ENCODE assay signal across 31 cellular contexts in genomic region chr1:234297668-234298067, GRCh38.
"Had no signal": no experiment of that assay in that cellular context is flagged by ENCODE, and none has a peak within 500 bp of the region (broad histone marks: within the 10 kb centered on the region; RNA-seq: fewer than 3 reads in every experiment).

No MANE protein-coding gene starts in this region.

- H3K4me3 Mint-ChIP-seq: activated CD4-positive, alpha-beta T cell treated with anti-CD3 and anti-CD28 coated beads, Interleukin-2, amount 10 ng/mL, durations not matched to agents 7 days and 5 days; activated CD8-positive, alpha-beta T cell treated with anti-CD3 and anti-CD28 coated beads for 36 hours; activated naive CD4-positive, alpha-beta T cell treated with anti-CD3 and anti-CD28 coated beads for 36 hours; activated naive CD4-positive, alpha-beta T cell treated with anti-CD3 and anti-CD28 coated beads, Interleukin-2, amount 50 U/mL, for 24 hours; activated naive CD8-positive, alpha-beta T cell treated with anti-CD3 and anti-CD28 coated beads, Interleukin-2, amount 10 ng/mL, durations not matched to agents 7 days and 5 days; activated T-cell treated with anti-CD3 and anti-CD28 coated beads, Interleukin-2, amount 50 U/mL, for 4 hours; central memory CD8-positive, alpha-beta T cell; dendritic cell treated with granulocyte-macrophage colony-stimulating factor and Interleukin-4, amounts not matched to agents 40 ng/mL and 50 ng/mL, for 4 days; endodermal cell; T-helper 17 cell; T-helper 2 cell treated with Interferon-gamma antibody and Interleukin-4, amounts not matched to agents 5 μg/mL and 100 μg/mL, for 36 hours had no signal

- H3K9me3 Mint-ChIP-seq: activated CD8-positive, alpha-beta T cell treated with anti-CD3 and anti-CD28 coated beads for 36 hours; activated naive CD4-positive, alpha-beta T cell treated with anti-CD3 and anti-CD28 coated beads for 36 hours; activated naive CD4-positive, alpha-beta T cell treated with anti-CD3 and anti-CD28 coated beads, Interleukin-2, amount 50 U/mL, for 24 hours; activated T-helper 2 cell treated with anti-CD3 and anti-CD28 coated beads, Interferon-gamma antibody, Interleukin-2, Interleukin-4, amounts not matched to agents 10 μg/mL and 5 μg/mL and 100 μg/mL, durations not matched to agents 14 hours and 24 hours and 36 hours; central memory CD8-positive, alpha-beta T cell; dendritic cell treated with granulocyte-macrophage colony-stimulating factor and Interleukin-4, amounts not matched to agents 40 ng/mL and 50 ng/mL, for 4 days; T-helper 2 cell treated with Interferon-gamma antibody and Interleukin-4, amounts not matched to agents 5 μg/mL and 100 μg/mL, for 36 hours had no signal

- H3K4me1 Mint-ChIP-seq: activated CD4-positive, alpha-beta T cell treated with anti-CD3 and anti-CD28 coated beads, Interleukin-2, amount 10 ng/mL, durations not matched to agents 7 days and 5 days; activated naive CD4-positive, alpha-beta T cell treated with anti-CD3 and anti-CD28 coated beads, Interleukin-2, amount 50 U/mL, for 24 hours; activated naive CD8-positive, alpha-beta T cell treated with anti-CD3 and anti-CD28 coated beads, Interleukin-2, amount 10 ng/mL, durations not matched to agents 7 days and 5 days; central memory CD8-positive, alpha-beta T cell; T-helper 17 cell had no signal

- ATAC-seq: activated CD8-positive, alpha-beta T cell treated with anti-CD3 and anti-CD28 coated beads for 36 hours; activated T-cell treated with anti-CD3 and anti-CD28 coated beads, Interleukin-2, amount 50 U/mL, for 4 hours; esophagus mucosa; T-helper 17 cell had no signal

- DNase-seq: activated CD4-positive, alpha-beta T cell treated with anti-CD3 and anti-CD28 coated beads for 4 hours; activated CD4-positive, alpha-beta T cell treated with anti-CD3 and anti-CD28 coated beads, Interleukin-2, amount 10 ng/mL, durations not matched to agents 7 days and 5 days; activated CD4-positive, alpha-beta T cell treated with anti-CD3 and anti-CD28 coated beads, Interleukin-2, amount 50 U/mL, for 48 hours; activated CD4-positive, CD25-positive, alpha-beta regulatory T cell; activated CD4-positive, CD25-positive, alpha-beta regulatory T cell treated with anti-CD3 and anti-CD28 coated beads, Interleukin-2, amount 50 U/mL, for 72 hours; activated CD8-positive, alpha-beta memory T cell treated with anti-CD3 and anti-CD28 coated beads for 24 hours; activated CD8-positive, alpha-beta T cell treated with anti-CD3 and anti-CD28 coated beads for 36 hours; activated effector memory CD4-positive, alpha-beta T cell treated with anti-CD3 and anti-CD28 coated beads, Interleukin-2, amount 50 U/mL, for 16 hours; activated naive CD4-positive, alpha-beta T cell treated with anti-CD3 and anti-CD28 coated beads for 36 hours; activated naive CD8-positive, alpha-beta T cell treated with anti-CD3 and anti-CD28 coated beads, Interleukin-2, amount 10 ng/mL, durations not matched to agents 7 days and 5 days; activated T-cell treated with anti-CD3 and anti-CD28 coated beads, Interleukin-2, amount 50 U/mL, for 4 hours; amniotic stem cell; anterior cingulate cortex; brain microvascular endothelial cell; dorsolateral prefrontal cortex; effector memory CD4-positive, alpha-beta T cell; endodermal cell; foreskin fibroblast; head of caudate nucleus; T-helper 1 cell; T-helper 17 cell; T1000 had no signal

- H3K27me3 Mint-ChIP-seq: activated naive CD4-positive, alpha-beta T cell treated with anti-CD3 and anti-CD28 coated beads, Interleukin-2, amount 50 U/mL, for 24 hours had no signal

- H3K36me3 Mint-ChIP-seq: activated naive CD4-positive, alpha-beta T cell treated with anti-CD3 and anti-CD28 coated beads, Interleukin-2, amount 50 U/mL, for 24 hours had no signal

- H3K27ac Mint-ChIP-seq: activated CD4-positive, alpha-beta T cell treated with anti-CD3 and anti-CD28 coated beads, Interleukin-2, amount 10 ng/mL, durations not matched to agents 7 days and 5 days; activated CD8-positive, alpha-beta T cell treated with anti-CD3 and anti-CD28 coated beads for 36 hours; activated naive CD4-positive, alpha-beta T cell treated with anti-CD3 and anti-CD28 coated beads for 36 hours; activated naive CD4-positive, alpha-beta T cell treated with anti-CD3 and anti-CD28 coated beads, Interleukin-2, amount 50 U/mL, for 24 hours; activated naive CD8-positive, alpha-beta T cell treated with anti-CD3 and anti-CD28 coated beads, Interleukin-2, amount 10 ng/mL, durations not matched to agents 7 days and 5 days; activated T-helper 2 cell treated with anti-CD3 and anti-CD28 coated beads, Interferon-gamma antibody, Interleukin-2, Interleukin-4, amounts not matched to agents 10 μg/mL and 5 μg/mL and 100 μg/mL, durations not matched to agents 14 hours and 24 hours and 36 hours; dendritic cell treated with granulocyte-macrophage colony-stimulating factor and Interleukin-4, amounts not matched to agents 40 ng/mL and 50 ng/mL, for 4 days; endodermal cell; T-helper 17 cell; T-helper 2 cell treated with Interferon-gamma antibody and Interleukin-4, amounts not matched to agents 5 μg/mL and 100 μg/mL, for 36 hours had no signal

- FAIRE-seq: astrocyte, bronchial epithelial cell, frontal cortex had no signal
